Comparison of ENCODE assay signal across 8 cellular contexts in genomic region chr17:75856062-75856681, GRCh38. TPM values are rescaled to one million over a fixed set of nuclear protein-coding genes. Genes with fewer than 3 reads are reported as not detected.
DNase-seq lines count a peak whose midpoint lies in the region; ATAC-seq and TF ChIP-seq lines count a peak whose summit lies in the region.

No MANE protein-coding gene starts in this region.

- H3K4me1 ChIP-seq in Karpas-422 (ENCODE audit: low read length): peaks cover 29% of the 10 kb centered on the region

- in situ Hi-C loops in astrocyte of the cerebellum (cut with HindIII; ENCODE audit: low sequenced_read_pairs): no loop called here

- peaks cover 18% of the 10 kb centered on the region for H3K79me2 ChIP-seq in Karpas-422 (ENCODE audit: low read length)

- H2AFZ ChIP-seq in Karpas-422 (ENCODE audit: low read length): no peak overlapping the region

- H3K27me3 ChIP-seq in Karpas-422 (ENCODE audit: low read length): no peaks in the 10 kb centered on the region

- no peaks in the 10 kb centered on the region for H3K9me2 ChIP-seq in Karpas-422 (replicated peaks; ENCODE audit: insufficient read depth, low read length)

- no peaks in the 10 kb centered on the region for H3K36me3 ChIP-seq in Karpas-422 (ENCODE audit: insufficient read depth, low read length)

- TF ChIP-seq CTCF in 22Rv1 (IDR thresholded peaks at IDR 0.05) (peak; percentile 60), GM12864 (IDR thresholded peaks at IDR 0.05; ENCODE audit: low read depth, low read length, missing control alignments) (no peak), astrocyte of the cerebellum (IDR thresholded peaks at IDR 0.05; ENCODE audit: low read depth, low read length, missing control alignments) (peak; percentile 50)

- peak overlapping the region; percentile 98 for H3K9ac ChIP-seq in Karpas-422 (ENCODE audit: low read length)

- DNase-seq in GM12864 (ENCODE audit: low read depth): no peak
- peak; percentile 82 for DNase-seq in Karpas-422
- no peak for DNase-seq in astrocyte of the cerebellum (ENCODE audit: low read depth)
- peak; percentile 83 for DNase-seq in islet precursor cell
- peak in 17 of 49 donors; percentile 47 to 86 (median 65) for DNase-seq in substantia nigra (lab: John Stamatoyannopoulos, UW)

- no peaks in the 10 kb centered on the region for H4K20me1 ChIP-seq in Karpas-422 (ENCODE audit: insufficient read depth, low read depth, low read length)

- H3K9me3 ChIP-seq in Karpas-422 (ENCODE audit: low read length): no peaks in the 10 kb centered on the region

- H3K4me3 ChIP-seq in GM12864 (ENCODE audit: low read depth, low read length) (peak overlapping the region; percentile 75), Karpas-422 (ENCODE audit: low read length) (peak overlapping the region; percentile 94), astrocyte of the cerebellum (ENCODE audit: low read depth, low read length) (peak overlapping the region; percentile 74)

- peak overlapping the region; percentile 55 for H3K27ac ChIP-seq in 22Rv1
- H3K27ac ChIP-seq in Karpas-422 (ENCODE audit: low read length): peak overlapping the region; percentile 76
- peak overlapping the region; percentile 98 for H3K27ac ChIP-seq in substantia nigra (ENCODE audit: low read depth, low read length, poor library complexity, severe bottlenecking)

- ATAC-seq in GM19467 (IDR thresholded peaks at IDR 0.05; ENCODE audit: unreplicated experiment): no peak
- no peak for ATAC-seq in GM21717 (IDR thresholded peaks at IDR 0.05; ENCODE audit: unreplicated experiment)

- H3K4me2 ChIP-seq in Karpas-422 (ENCODE audit: low read depth, low read length, poor library complexity, severe bottlenecking): peak overlapping the region; percentile 95

RNA-seq across cellular contexts. Expression of gene WBP2, which starts 1.0 kb away (rescaled TPM):
- 27.9 and 42.7 TPM in 2 replicates for total RNA-seq in Karpas-422 (2014; rRNA removed; shearing (Covaris generic); ENCODE audit: low replicate concordance)

RNA-seq across cellular contexts. Expression of gene UNC13D, which starts 12.0 kb away (rescaled TPM):
- 30.9 and 52.5 TPM in 2 replicates for total RNA-seq in Karpas-422 (2014; rRNA removed; shearing (Covaris generic); ENCODE audit: low replicate concordance)

RNA-seq across cellular contexts. Expression of gene TRIM47, which starts 22.2 kb away (rescaled TPM):
- 7.9 and 16.4 TPM in 2 replicates for total RNA-seq in Karpas-422 (2014; rRNA removed; shearing (Covaris generic); ENCODE audit: low replicate concordance)

RNA-seq across cellular contexts. Expression of gene TRIM65, which starts 40.6 kb away (rescaled TPM):
- total RNA-seq in Karpas-422 (2014; rRNA removed; shearing (Covaris generic); ENCODE audit: low replicate concordance): 18.4 and 39.5 TPM in 2 replicates

RNA-seq across cellular contexts. Expression of gene MRPL38, which starts 48.5 kb away (rescaled TPM):
- total RNA-seq in Karpas-422 (2014; rRNA removed; shearing (Covaris generic); ENCODE audit: low replicate concordance): 33.5 and 42.7 TPM in 2 replicates

Comparison
In these comparisons a context has a peak if more than half of its experiments do, and no peak if none do; other contexts are left out.
1. DNase-seq: peak in Karpas-422 (single experiment) and islet precursor cell (single experiment); none in GM12864 (single experiment) and astrocyte of the cerebellum (single experiment).
2. Peak in every context shown above with its lines, with median percentiles within 50 percentile points of each other: H3K27ac ChIP-seq and H3K4me3 ChIP-seq.